9 cellular contexts compared by ENCODE assay signal in genomic region chr17:71460943-71461342, GRCh38.
DNase-seq lines count a peak whose midpoint lies in the region; ATAC-seq, FAIRE-seq and TF ChIP-seq lines count a peak whose summit lies in the region.
"Had no signal": no experiment of that assay in that cellular context is flagged by ENCODE, and none has a peak within 500 bp of the region (broad histone marks: within the 10 kb centered on the region; RNA-seq: fewer than 3 reads in every experiment).

No MANE protein-coding gene starts in this region.

- H3K36me3 ChIP-seq in bronchial epithelial cell (ENCODE audit: control insufficient read depth, insufficient read depth, low read length), result no peaks in the 10 kb centered on the region

- H3K27me3 ChIP-seq in bronchial epithelial cell (ENCODE audit: control insufficient read depth, insufficient read depth, low read length), result no peaks in the 10 kb centered on the region

- peaks cover 4% of the 10 kb centered on the region for H3K9me3 Mint-ChIP-seq in nephron

- DNase-seq in DMS53 treated with DMSO at 0.1 percent for 48 hours (lab: John Stamatoyannopoulos, UW; ENCODE audit: unreplicated experiment) (peak; percentile 15), M059J (ENCODE audit: low read depth) (peak; percentile 31), bronchial epithelial cell (ENCODE audit: low read depth) (peak; percentile 28), OCI-M2 (lab: John Stamatoyannopoulos, UW; ENCODE audit: unreplicated experiment) (no peak)

- TF ChIP-seq CTCF in bronchial epithelial cell (IDR thresholded peaks at IDR 0.05; ENCODE audit: insufficient read depth, low read length, severe bottlenecking), result peak; percentile 23
- peak; percentile 32 to 43 (median 36) for TF ChIP-seq CTCF in nephron (IDR thresholded peaks at IDR 0.05; ENCODE audit: unreplicated experiment in 3 of 3)

- FAIRE-seq in bronchial epithelial cell (lab: Jason Lieb, UNC), result no peak

- no peak overlapping the region for H3K4me3 ChIP-seq in bronchial epithelial cell (ENCODE audit: low read depth, low read length)

- no peak overlapping the region for H3K4me3 Mint-ChIP-seq in nephron
- H3K4me3 Mint-ChIP-seq: T-helper 1 cell treated with Interleukin-12 subunit alpha and Interleukin-12 subunit beta and Interleukin-4 antibody, amounts not matched to agents 30 μg/mL and 1 μg/mL, for 36 hours had no signal

- no peaks in the 10 kb centered on the region for H3K36me3 Mint-ChIP-seq in nephron (ENCODE audit: low read depth)

- H3K27ac Mint-ChIP-seq in nephron, result no peak overlapping the region
- H3K27ac Mint-ChIP-seq: T-helper 1 cell treated with Interleukin-12 subunit alpha and Interleukin-12 subunit beta and Interleukin-4 antibody, amounts not matched to agents 30 μg/mL and 1 μg/mL, for 36 hours had no signal

- ATAC-seq in HG02884 (IDR thresholded peaks at IDR 0.05; ENCODE audit: unreplicated experiment), result no peak
- ATAC-seq in HG03521 (IDR thresholded peaks at IDR 0.05; ENCODE audit: unreplicated experiment), result no peak
- no peak for ATAC-seq in HG03280 (IDR thresholded peaks at IDR 0.05; ENCODE audit: unreplicated experiment)

- H3K27me3 Mint-ChIP-seq in nephron (ENCODE audit: low read depth), result peaks cover 4% of the 10 kb centered on the region

- no peaks in the 10 kb centered on the region for H3K4me1 Mint-ChIP-seq in nephron
